Comparison of ENCODE assay signal across 2 cellular contexts in the genomic region with DNA sequence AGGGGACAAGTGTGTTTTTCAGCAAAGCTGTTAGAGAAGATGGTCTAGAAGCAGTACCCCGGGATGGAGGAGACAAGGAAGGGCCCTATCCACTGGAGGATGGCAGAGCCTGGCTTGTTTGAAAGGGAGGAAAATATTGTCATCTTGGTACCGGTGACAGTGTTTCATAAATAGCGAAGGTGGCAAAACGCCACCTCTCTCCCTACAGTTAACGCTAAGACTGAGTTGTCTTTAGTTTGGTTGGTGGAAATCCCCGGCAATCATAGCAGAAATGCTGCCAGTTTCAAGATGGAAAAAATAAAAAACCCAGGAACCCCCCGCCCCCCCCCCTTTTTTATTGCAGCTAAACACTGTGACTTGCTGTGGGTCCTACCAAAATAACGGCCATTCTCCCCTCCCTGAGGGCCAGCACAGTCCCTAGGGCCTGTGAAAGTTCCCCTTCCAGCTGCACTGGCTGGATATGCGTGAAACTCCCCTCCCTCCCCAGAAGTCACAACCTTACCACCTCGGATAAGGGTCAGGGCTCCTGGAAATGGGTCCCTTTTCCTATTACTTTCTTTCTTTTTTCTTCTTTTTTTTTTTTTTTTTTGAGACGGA.
TF ChIP-seq lines count a peak whose summit lies in the region.

No MANE protein-coding gene starts in this region.

TF ChIP-seq in HEK293, 187 proteins besides CTCF, POLR2A, EP300 and RAD21 (continued from another document):
- TF ChIP-seq, protein P1, sequence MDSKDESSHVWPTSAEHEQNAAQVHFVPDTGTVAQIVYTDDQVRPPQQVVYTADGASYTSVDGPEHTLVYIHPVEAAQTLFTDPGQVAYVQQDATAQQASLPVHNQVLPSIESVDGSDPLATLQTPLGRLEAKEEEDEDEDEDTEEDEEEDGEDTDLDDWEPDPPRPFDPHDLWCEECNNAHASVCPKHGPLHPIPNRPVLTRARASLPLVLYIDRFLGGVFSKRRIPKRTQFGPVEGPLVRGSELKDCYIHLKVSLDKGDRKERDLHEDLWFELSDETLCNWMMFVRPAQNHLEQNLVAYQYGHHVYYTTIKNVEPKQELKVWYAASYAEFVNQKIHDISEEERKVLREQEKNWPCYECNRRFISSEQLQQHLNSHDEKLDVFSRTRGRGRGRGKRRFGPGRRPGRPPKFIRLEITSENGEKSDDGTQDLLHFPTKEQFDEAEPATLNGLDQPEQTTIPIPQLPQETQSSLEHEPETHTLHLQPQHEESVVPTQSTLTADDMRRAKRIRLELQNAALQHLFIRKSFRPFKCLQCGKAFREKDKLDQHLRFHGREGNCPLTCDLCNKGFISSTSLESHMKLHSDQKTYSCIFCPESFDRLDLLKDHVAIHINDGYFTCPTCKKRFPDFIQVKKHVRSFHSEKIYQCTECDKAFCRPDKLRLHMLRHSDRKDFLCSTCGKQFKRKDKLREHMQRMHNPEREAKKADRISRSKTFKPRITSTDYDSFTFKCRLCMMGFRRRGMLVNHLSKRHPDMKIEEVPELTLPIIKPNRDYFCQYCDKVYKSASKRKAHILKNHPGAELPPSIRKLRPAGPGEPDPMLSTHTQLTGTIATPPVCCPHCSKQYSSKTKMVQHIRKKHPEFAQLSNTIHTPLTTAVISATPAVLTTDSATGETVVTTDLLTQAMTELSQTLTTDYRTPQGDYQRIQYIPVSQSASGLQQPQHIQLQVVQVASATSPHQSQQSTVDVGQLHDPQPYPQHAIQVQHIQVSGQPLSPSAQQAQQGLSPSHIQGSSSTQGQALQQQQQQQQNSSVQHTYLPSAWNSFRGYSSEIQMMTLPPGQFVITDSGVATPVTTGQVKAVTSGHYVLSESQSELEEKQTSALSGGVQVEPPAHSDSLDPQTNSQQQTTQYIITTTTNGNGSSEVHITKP (tag by site-specific recombination; IDR thresholded peaks at IDR 0.05): no peak

TF ChIP-seq in K562, 482 proteins besides CTCF, POLR2A, EP300 and RAD21 (continued from another document and continues in another):
- TF ChIP-seq, protein P2, sequence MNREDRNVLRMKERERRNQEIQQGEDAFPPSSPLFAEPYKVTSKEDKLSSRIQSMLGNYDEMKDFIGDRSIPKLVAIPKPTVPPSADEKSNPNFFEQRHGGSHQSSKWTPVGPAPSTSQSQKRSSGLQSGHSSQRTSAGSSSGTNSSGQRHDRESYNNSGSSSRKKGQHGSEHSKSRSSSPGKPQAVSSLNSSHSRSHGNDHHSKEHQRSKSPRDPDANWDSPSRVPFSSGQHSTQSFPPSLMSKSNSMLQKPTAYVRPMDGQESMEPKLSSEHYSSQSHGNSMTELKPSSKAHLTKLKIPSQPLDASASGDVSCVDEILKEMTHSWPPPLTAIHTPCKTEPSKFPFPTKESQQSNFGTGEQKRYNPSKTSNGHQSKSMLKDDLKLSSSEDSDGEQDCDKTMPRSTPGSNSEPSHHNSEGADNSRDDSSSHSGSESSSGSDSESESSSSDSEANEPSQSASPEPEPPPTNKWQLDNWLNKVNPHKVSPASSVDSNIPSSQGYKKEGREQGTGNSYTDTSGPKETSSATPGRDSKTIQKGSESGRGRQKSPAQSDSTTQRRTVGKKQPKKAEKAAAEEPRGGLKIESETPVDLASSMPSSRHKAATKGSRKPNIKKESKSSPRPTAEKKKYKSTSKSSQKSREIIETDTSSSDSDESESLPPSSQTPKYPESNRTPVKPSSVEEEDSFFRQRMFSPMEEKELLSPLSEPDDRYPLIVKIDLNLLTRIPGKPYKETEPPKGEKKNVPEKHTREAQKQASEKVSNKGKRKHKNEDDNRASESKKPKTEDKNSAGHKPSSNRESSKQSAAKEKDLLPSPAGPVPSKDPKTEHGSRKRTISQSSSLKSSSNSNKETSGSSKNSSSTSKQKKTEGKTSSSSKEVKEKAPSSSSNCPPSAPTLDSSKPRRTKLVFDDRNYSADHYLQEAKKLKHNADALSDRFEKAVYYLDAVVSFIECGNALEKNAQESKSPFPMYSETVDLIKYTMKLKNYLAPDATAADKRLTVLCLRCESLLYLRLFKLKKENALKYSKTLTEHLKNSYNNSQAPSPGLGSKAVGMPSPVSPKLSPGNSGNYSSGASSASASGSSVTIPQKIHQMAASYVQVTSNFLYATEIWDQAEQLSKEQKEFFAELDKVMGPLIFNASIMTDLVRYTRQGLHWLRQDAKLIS (CRISPR knock-in tag; IDR thresholded peaks at IDR 0.05): no peak
- TF ChIP-seq KLF6 (CRISPR knock-in tag; IDR thresholded peaks at IDR 0.05; ENCODE audit: borderline replicate concordance) (no peak), CBFA2T3 (IDR thresholded peaks at IDR 0.05) (0 out of 2 replicates have a peak, but pooled peaks have one; percentile 17), NR2F6 (CRISPR knock-in tag; IDR thresholded peaks at IDR 0.05) (no peak), ZBTB8A (IDR thresholded peaks at IDR 0.05; ENCODE audit: partially characterized antibody) (no peak), ETV1 (tag; conservative IDR thresholded peaks at IDR 0.05; ENCODE audit: low read depth) (no peak), MEF2A (IDR thresholded peaks at IDR 0.05; ENCODE audit: control insufficient read depth, low read depth, low read length) (no peak), ZNF707 (CRISPR knock-in tag; conservative IDR thresholded peaks at IDR 0.05) (no peak), TRIM24 (IDR thresholded peaks at IDR 0.05) (no peak), TGIF2 (CRISPR knock-in tag; IDR thresholded peaks at IDR 0.05) (no peak), MTA1 (IDR thresholded peaks at IDR 0.05; ENCODE audit: borderline replicate concordance) (no peak), TCF3 (CRISPR knock-in tag; IDR thresholded peaks at IDR 0.05) (peak; percentile 55; the same call in 1 of the 2 replicates), NCOA2 (IDR thresholded peaks at IDR 0.05; ENCODE audit: partially characterized antibody in 2 of 2) (no peak), XRCC3 (IDR thresholded peaks at IDR 0.05) (no peak), SIRT6 (IDR thresholded peaks at IDR 0.05; ENCODE audit: low read depth, low read length) (no peak), NR2C1 (IDR thresholded peaks at IDR 0.05) (no peak), NR2C1 (tag; IDR thresholded peaks at IDR 0.05) (no peak), L3MBTL2 (IDR thresholded peaks at IDR 0.05) (no peak), ZNF785 (CRISPR knock-in tag; IDR thresholded peaks at IDR 0.05) (no peak), TEAD2 (tag; IDR thresholded peaks at IDR 0.05) (no peak), RBM25 (IDR thresholded peaks at IDR 0.05; ENCODE audit: low read depth, low read length, severe bottlenecking) (no peak), SMAD2 (IDR thresholded peaks at IDR 0.05; ENCODE audit: low read depth, low read length) (no peak), TAL1 (IDR thresholded peaks at IDR 0.05) (peak; percentile 25; the same call in 1 of the 2 replicates), ATF1 (CRISPR knock-in tag; IDR thresholded peaks at IDR 0.05) (no peak), ATF1 (tag; IDR thresholded peaks at IDR 0.05) (no peak), ATF7 (IDR thresholded peaks at IDR 0.05) (no peak)
- TF ChIP-seq, protein P3, sequence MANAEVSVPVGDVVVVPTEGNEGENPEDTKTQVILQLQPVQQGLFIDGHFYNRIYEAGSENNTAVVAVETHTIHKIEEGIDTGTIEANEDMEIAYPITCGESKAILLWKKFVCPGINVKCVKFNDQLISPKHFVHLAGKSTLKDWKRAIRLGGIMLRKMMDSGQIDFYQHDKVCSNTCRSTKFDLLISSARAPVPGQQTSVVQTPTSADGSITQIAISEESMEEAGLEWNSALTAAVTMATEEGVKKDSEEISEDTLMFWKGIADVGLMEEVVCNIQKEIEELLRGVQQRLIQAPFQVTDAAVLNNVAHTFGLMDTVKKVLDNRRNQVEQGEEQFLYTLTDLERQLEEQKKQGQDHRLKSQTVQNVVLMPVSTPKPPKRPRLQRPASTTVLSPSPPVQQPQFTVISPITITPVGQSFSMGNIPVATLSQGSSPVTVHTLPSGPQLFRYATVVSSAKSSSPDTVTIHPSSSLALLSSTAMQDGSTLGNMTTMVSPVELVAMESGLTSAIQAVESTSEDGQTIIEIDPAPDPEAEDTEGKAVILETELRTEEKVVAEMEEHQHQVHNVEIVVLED (CRISPR knock-in tag; IDR thresholded peaks at IDR 0.05): no peak
- TF ChIP-seq, protein P4, sequence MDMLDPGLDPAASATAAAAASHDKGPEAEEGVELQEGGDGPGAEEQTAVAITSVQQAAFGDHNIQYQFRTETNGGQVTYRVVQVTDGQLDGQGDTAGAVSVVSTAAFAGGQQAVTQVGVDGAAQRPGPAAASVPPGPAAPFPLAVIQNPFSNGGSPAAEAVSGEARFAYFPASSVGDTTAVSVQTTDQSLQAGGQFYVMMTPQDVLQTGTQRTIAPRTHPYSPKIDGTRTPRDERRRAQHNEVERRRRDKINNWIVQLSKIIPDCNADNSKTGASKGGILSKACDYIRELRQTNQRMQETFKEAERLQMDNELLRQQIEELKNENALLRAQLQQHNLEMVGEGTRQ (CRISPR knock-in tag; IDR thresholded peaks at IDR 0.05): no peak
- TF ChIP-seq, protein P1 (IDR thresholded peaks at IDR 0.05; ENCODE audit: partially characterized antibody): peak; percentile 10
- TF ChIP-seq, protein P5, sequence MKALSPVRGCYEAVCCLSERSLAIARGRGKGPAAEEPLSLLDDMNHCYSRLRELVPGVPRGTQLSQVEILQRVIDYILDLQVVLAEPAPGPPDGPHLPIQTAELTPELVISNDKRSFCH (CRISPR knock-in tag; IDR thresholded peaks at IDR 0.05): no peak
- TF ChIP-seq, protein P5 (tag; IDR thresholded peaks at IDR 0.05): no peak
- TF ChIP-seq, protein P6, sequence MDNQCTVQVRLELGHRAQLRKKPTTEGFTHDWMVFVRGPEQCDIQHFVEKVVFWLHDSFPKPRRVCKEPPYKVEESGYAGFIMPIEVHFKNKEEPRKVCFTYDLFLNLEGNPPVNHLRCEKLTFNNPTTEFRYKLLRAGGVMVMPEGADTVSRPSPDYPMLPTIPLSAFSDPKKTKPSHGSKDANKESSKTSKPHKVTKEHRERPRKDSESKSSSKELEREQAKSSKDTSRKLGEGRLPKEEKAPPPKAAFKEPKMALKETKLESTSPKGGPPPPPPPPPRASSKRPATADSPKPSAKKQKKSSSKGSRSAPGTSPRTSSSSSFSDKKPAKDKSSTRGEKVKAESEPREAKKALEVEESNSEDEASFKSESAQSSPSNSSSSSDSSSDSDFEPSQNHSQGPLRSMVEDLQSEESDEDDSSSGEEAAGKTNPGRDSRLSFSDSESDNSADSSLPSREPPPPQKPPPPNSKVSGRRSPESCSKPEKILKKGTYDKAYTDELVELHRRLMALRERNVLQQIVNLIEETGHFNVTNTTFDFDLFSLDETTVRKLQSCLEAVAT (IDR thresholded peaks at IDR 0.05): no peak
- TF ChIP-seq, protein P7, sequence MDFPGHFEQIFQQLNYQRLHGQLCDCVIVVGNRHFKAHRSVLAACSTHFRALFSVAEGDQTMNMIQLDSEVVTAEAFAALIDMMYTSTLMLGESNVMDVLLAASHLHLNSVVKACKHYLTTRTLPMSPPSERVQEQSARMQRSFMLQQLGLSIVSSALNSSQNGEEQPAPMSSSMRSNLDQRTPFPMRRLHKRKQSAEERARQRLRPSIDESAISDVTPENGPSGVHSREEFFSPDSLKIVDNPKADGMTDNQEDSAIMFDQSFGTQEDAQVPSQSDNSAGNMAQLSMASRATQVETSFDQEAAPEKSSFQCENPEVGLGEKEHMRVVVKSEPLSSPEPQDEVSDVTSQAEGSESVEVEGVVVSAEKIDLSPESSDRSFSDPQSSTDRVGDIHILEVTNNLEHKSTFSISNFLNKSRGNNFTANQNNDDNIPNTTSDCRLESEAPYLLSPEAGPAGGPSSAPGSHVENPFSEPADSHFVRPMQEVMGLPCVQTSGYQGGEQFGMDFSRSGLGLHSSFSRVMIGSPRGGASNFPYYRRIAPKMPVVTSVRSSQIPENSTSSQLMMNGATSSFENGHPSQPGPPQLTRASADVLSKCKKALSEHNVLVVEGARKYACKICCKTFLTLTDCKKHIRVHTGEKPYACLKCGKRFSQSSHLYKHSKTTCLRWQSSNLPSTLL (IDR thresholded peaks at IDR 0.05): peak; percentile 74; the same call in 1 of the 2 replicates
- TF ChIP-seq, protein P8, sequence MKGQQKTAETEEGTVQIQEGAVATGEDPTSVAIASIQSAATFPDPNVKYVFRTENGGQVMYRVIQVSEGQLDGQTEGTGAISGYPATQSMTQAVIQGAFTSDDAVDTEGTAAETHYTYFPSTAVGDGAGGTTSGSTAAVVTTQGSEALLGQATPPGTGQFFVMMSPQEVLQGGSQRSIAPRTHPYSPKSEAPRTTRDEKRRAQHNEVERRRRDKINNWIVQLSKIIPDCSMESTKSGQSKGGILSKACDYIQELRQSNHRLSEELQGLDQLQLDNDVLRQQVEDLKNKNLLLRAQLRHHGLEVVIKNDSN (CRISPR knock-in tag; IDR thresholded peaks at IDR 0.05): no peak
